In the genomic region with DNA sequence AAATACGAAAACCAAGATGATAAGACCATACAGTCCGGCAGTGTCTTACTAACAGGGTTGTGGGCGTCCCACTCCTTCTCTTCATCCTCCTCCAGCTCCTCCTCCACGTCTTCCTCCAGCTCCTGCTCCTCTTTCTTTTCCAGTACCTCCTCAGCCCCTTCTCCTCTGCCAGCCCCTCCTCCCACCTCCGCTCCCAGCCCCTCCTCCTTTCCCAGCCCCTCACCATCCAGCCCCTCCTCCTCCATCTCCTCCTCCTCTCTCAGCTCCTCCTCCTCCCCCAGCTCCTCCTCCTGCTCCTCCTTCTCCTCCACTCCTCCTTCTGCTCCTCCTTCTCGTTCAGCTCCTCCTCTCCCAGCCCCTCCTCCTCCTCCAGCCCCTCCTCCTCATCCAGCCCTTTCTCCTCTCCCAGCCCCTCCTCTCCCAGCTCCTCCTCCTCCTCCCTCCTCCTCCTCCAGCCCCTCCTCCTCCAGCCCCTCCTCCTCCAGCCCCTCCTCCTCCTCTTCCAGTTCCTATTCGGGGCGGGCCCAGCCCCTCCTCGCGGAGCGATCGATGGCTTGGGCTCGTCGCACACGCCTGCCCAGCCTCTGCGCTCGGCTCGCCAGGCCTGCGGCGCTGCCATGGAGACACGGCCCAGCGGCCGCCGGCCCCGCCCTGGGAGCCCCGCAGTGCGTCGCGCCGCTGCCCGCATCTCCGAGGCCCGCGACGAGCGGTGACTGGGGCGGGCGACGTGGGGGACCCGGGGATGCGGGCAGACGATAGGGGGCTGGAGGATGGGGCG, we compare ENCODE assay signal across 8 cellular contexts. TPM values are rescaled to one million over a fixed set of nuclear protein-coding genes. Genes with fewer than 3 reads are reported as not detected.
DNase-seq lines count a peak whose midpoint lies in the region; ATAC-seq, FAIRE-seq and TF ChIP-seq lines count a peak whose summit lies in the region.

A gene with protein sequence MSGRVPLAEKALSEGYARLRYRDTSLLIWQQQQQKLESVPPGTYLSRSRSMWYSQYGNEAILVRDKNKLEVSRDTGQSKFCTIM (plus strand): TSS at position 654 of the 778 bp plus-strand sequence. CDS start 1,267 bp downstream, outside the sequence.

- DNase-seq in GM06990 (ENCODE audit: extremely low read depth, insufficient read length) (peak; percentile 97), NCI-H1417 (lab: John Stamatoyannopoulos, UW) (peak; percentile 88 to 98 (median 98)), SW480 (ENCODE audit: low spot score) (peak; percentile 94), Right ventricle myocardium superior (peak; percentile 98), pancreas (peak; percentile 95 to 99 (median 98)), tibial artery (peak; percentile 95 to 98)
- DNase-seq in activated naive CD8-positive, alpha-beta T cell treated with anti-CD3 and anti-CD28 coated beads, Interleukin-2, amount 50 U/mL, for 16 hours (ENCODE audit: low read depth, low spot score), result peak; percentile 84

- peak within 1 kb of the TSS in 3 of 4 donors; percentile 16 to 51 (median 33) for H3K27ac ChIP-seq in pancreas
- peak within 1 kb of the TSS; percentile 81 for H3K27ac ChIP-seq in tibial artery

- H3K9me3 ChIP-seq in pancreas (no peaks in the 10 kb centered on the region), tibial artery (no peaks in the 10 kb centered on the region)

- no peak for TF ChIP-seq CTCF in GM06990 (IDR thresholded peaks at IDR 0.05; ENCODE audit: insufficient read depth, low read length, poor library complexity, severe bottlenecking)
- TF ChIP-seq CTCF in pancreas (IDR thresholded peaks at IDR 0.05), result no peak
- no peak for TF ChIP-seq CTCF in tibial artery (IDR thresholded peaks at IDR 0.05)

- intact Hi-C loops in Right ventricle myocardium superior (cut with DNase I) (no loop called here), pancreas (cut with DNase I) (no loop called here), tibial artery (cut with DNase I; ENCODE audit: low total_unique reads) (loop anchor here (5.0 kb wide), 1 partner anchor 42 kb away; a partner anchor contains a TSS)

- ATAC-seq in HG02678 (IDR thresholded peaks at IDR 0.05; ENCODE audit: unreplicated experiment), result peak; percentile 91
- peak; percentile 96 for ATAC-seq in Right ventricle myocardium superior (ENCODE audit: poor library complexity)
- ATAC-seq in pancreas, result peak; percentile 95 to 98 (median 96)

- WGBS in pancreas, 2 donors, result 2% methylated on average over 37 to 43 of the region's 43 CpGs

- H3K4me1 ChIP-seq in pancreas, result peaks cover 5 to 6% (median 5%) of the 10 kb centered on the region in 3 donors
- peaks cover 0 to 14% (median 10%) of the 10 kb centered on the region in 4 donors for H3K4me1 ChIP-seq in tibial artery

- peak within 1 kb of the TSS; percentile 74 for H3K4me3 ChIP-seq in GM06990 (replicated peaks; ENCODE audit: low read depth, low read length)
- H3K4me3 ChIP-seq in pancreas, result peak within 1 kb of the TSS; percentile 77 to 97 (median 90)
- H3K4me3 ChIP-seq in tibial artery, result peak within 1 kb of the TSS; percentile 95

- H3K36me3 ChIP-seq in GM06990 (ENCODE audit: control insufficient read depth, insufficient read depth, low read length) (peaks cover 4% of the 10 kb centered on the region; the same call in 1 of the 2 replicates), pancreas (no peaks in the 10 kb centered on the region), tibial artery (peaks cover 0 to 36% (median 10%) of the 10 kb centered on the region in 3 donors)

- FAIRE-seq in pancreas (lab: Jason Lieb, UNC), result no peak

- H3K27me3 ChIP-seq in GM06990 (replicated peaks; ENCODE audit: control insufficient read depth, insufficient read depth, low read length) (no peaks in the 10 kb centered on the region), pancreas (no peaks in the 10 kb centered on the region), tibial artery (no peaks in the 10 kb centered on the region)

RNA-seq across cellular contexts. Expression of the gene that starts here (rescaled TPM):
- total RNA-seq in Right ventricle myocardium superior, result 4.9 TPM
- total RNA-seq in pancreas, result 10 to 100 TPM in 1 of 6 donors, 1 to 10 TPM in 5; 6.0 to 12.5 (median 7.3) TPM
- polyA plus RNA-seq in pancreas, result 1 to 10 TPM; 4.8 to 9.8 TPM

Comparison
In these comparisons a context has a peak if more than half of its experiments do, and no peak if none do; other contexts are left out.
1. Peak in every context shown above with its lines: DNase-seq, ATAC-seq, H3K4me3 ChIP-seq and H3K27ac ChIP-seq.